In the genomic region with DNA sequence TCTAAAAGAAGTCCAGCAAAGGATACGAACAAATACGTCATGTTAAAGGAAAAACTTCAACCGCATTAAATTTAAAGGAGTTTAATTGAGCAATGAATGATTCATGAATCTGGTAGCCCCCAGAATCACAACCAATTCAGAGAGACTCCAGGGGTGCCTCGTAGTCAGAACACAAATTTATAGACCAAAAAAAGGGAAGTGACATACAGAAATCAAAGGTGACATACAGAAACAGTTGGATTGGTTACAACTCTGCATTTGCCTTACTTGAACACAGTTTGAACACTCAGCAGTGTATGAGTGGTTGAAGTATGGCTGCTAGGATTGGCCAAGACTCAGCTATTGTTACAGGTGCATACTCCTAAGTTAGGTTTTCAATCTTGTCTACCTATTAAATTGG, we compare ENCODE assay signal across 10 cellular contexts. TPM values are rescaled to one million over a fixed set of nuclear protein-coding genes. Genes with fewer than 3 reads are reported as not detected.
DNase-seq lines count a peak whose midpoint lies in the region; ATAC-seq and TF ChIP-seq lines count a peak whose summit lies in the region.
"Not testable (repeated sequence)": the region's sequence is repeated elsewhere in the genome, so short reads cannot be mapped to it uniquely, and the experiment has no call there.
"Had no signal": no experiment of that assay in that cellular context is flagged by ENCODE, and none has a peak within 500 bp of the region (broad histone marks: within the 10 kb centered on the region; RNA-seq: fewer than 3 reads in every experiment).

No MANE protein-coding gene starts in this region.

- not testable (repeated sequence) for BruUV-seq in mammary epithelial cell (replicated peaks; lab: Mats Ljungman, UMichigan)

- H3K79me2 ChIP-seq in DOHH2 (ENCODE audit: control insufficient read depth, low read length); SK-N-SH (ENCODE audit: insufficient read depth); mammary epithelial cell (ENCODE audit: insufficient read depth, low read length): not testable (repeated sequence)

- not testable (repeated sequence) for TF ChIP-seq RAD21 in SK-N-SH (IDR thresholded peaks at IDR 0.05; ENCODE audit: low read length)

- TF ChIP-seq CTCF in 22Rv1 (IDR thresholded peaks at IDR 0.05); DOHH2 (IDR thresholded peaks at IDR 0.05; ENCODE audit: low read depth, low read length, poor library complexity, severe bottlenecking); SK-N-SH (IDR thresholded peaks at IDR 0.05); mammary epithelial cell (conservative IDR thresholded peaks at IDR 0.05 in 1 of 2, IDR thresholded peaks at IDR 0.05 in 1 of 2; ENCODE audit: extremely low read depth in 1 of 2, insufficient read depth in 1 of 2, low read depth in 1 of 2, low read length in 2 of 2); foreskin keratinocyte (conservative IDR thresholded peaks at IDR 0.05): not testable (repeated sequence)

- H3K36me3 ChIP-seq in DOHH2 (ENCODE audit: control insufficient read depth, low read length); SK-N-SH (replicated peaks in 1 of 2; ENCODE audit: control insufficient read depth in 1 of 2, insufficient read depth in 2 of 2, low read length in 1 of 2); mammary epithelial cell (ENCODE audit: insufficient read depth, low read length); skeletal muscle satellite cell (ENCODE audit: insufficient read depth, low read length): not testable (repeated sequence)

- not testable (repeated sequence) for TF ChIP-seq EP300 in SK-N-SH (IDR thresholded peaks at IDR 0.05; ENCODE audit: borderline replicate concordance in 1 of 2, low read depth in 1 of 2, low read length in 1 of 2)

- H3K9me3 ChIP-seq in DOHH2 (ENCODE audit: control insufficient read depth, insufficient read depth, low read length); SK-N-SH; mammary epithelial cell (replicated peaks; ENCODE audit: insufficient read depth, low read length); skeletal muscle satellite cell (replicated peaks; ENCODE audit: low read length): not testable (repeated sequence)

- H3K4me1 ChIP-seq in DOHH2 (ENCODE audit: control insufficient read depth, low read length) (peaks cover 17% of the 10 kb centered on the region), SK-N-SH (ENCODE audit: control insufficient read depth in 1 of 2, insufficient read depth in 2 of 2, low read depth in 1 of 2, low read length in 1 of 2) (peaks cover 11 to 26% of the 10 kb centered on the region in 2 experiments; a peak in 2 of 4 replicates), mammary epithelial cell (ENCODE audit: insufficient read depth, low read length) (peaks cover 63% of the 10 kb centered on the region), foreskin keratinocyte (peaks cover 32% of the 10 kb centered on the region), skeletal muscle satellite cell (ENCODE audit: control insufficient read depth, insufficient read depth, low read length) (peaks cover 61% of the 10 kb centered on the region)

- CTCF ChIA-PET in SK-N-SH (lab: Yijun Ruan, JAX); mammary epithelial cell (lab: Charles Lee; ENCODE audit: low non-redundant PET): not testable (repeated sequence)

- ATAC-seq in foreskin keratinocyte: not testable (repeated sequence)

- H4K20me1 ChIP-seq in DOHH2 (ENCODE audit: control insufficient read depth, insufficient read depth, low read depth, low read length); SK-N-SH (ENCODE audit: insufficient read depth); mammary epithelial cell (ENCODE audit: insufficient read depth, low read length): not testable (repeated sequence)

- 94% methylated on average over 4 of the region's 4 CpGs for WGBS in SK-N-SH (ENCODE audit: low lambda C conversion rate)
- WGBS in mammary epithelial cell (ENCODE audit: low coverage, missing lambda C conversion rate): 96% methylated on average over 4 of the region's 4 CpGs

- DNase-seq in Kasumi-1 (lab: John Stamatoyannopoulos, UW): peak; percentile 6 to 40
- peak; percentile 68 for DNase-seq in NOMO-1 treated with DMSO at 0.1 percent for 48 hours (lab: John Stamatoyannopoulos, UW; ENCODE audit: unreplicated experiment)
- not testable (repeated sequence) for DNase-seq in SK-N-SH, mammary epithelial cell, foreskin keratinocyte

- H3K9ac ChIP-seq in SK-N-SH (peak overlapping the region; percentile 56; the same call in 1 of the 2 replicates), skeletal muscle satellite cell (ENCODE audit: low read depth, low read length) (peak overlapping the region; percentile 78)
- not testable (repeated sequence) for H3K9ac ChIP-seq in mammary epithelial cell (ENCODE audit: insufficient read depth, low read length)

- H3K27me3 ChIP-seq in DOHH2 (ENCODE audit: control insufficient read depth, low read length); SK-N-SH (ENCODE audit: insufficient read depth); mammary epithelial cell (ENCODE audit: insufficient read depth, low read length); foreskin keratinocyte; skeletal muscle satellite cell (ENCODE audit: control insufficient read depth, insufficient read depth, low read length): not testable (repeated sequence)

- in situ Hi-C loops in mammary epithelial cell (cut with MboI; ENCODE audit: low sequenced_read_pairs in 2 of 2): loop anchor here in 1 of 2 donors (5.0 to 10.0 kb wide), 2 partner anchors 79 to 123 kb away; no protein-coding TSS in a partner anchor

- POLR2A ChIA-PET in SK-N-SH (lab: Yijun Ruan, JAX): not testable (repeated sequence)

- intact Hi-C loops in mammary epithelial cell (cut with micrococcal nuclease): loop anchor here (5.0 kb wide), 3 partner anchors 47 to 407 kb away; no protein-coding TSS in a partner anchor

- H3K4me3 ChIP-seq in DOHH2 (ENCODE audit: low read length); SK-N-SH (ENCODE audit: low read depth in 2 of 2, low read length in 1 of 2); mammary epithelial cell (replicated peaks in 1 of 3; ENCODE audit: insufficient read depth in 1 of 3, low read depth in 2 of 3, low read length in 3 of 3); skeletal muscle satellite cell (ENCODE audit: low read length): not testable (repeated sequence)

- dilution Hi-C loops in mammary epithelial cell (cut with HindIII; ENCODE audit: low sequenced_read_pairs): loop anchor here (5.0 kb wide), 3 partner anchors 77 to 157 kb away; no protein-coding TSS in a partner anchor

- H3K27ac ChIP-seq in 22Rv1 (peak overlapping the region; percentile 50), SK-N-SH (ENCODE audit: low read depth in 2 of 2, low read length in 1 of 2) (peak overlapping the region in 1 of 2 experiments; percentile 98; a peak in 2 of 4 replicates), mammary epithelial cell (ENCODE audit: insufficient read depth, low read depth, low read length) (peak overlapping the region; percentile 99), foreskin keratinocyte (peak overlapping the region; percentile 99)
- not testable (repeated sequence) for H3K27ac ChIP-seq in DOHH2 (ENCODE audit: low read depth, low read length)

- H3F3A ChIP-seq in DOHH2 (ENCODE audit: control insufficient read depth, insufficient read depth): not testable (repeated sequence)
- H3F3A ChIP-seq in SK-N-SH (replicated peaks; ENCODE audit: insufficient read depth): peaks cover 33% of the 10 kb centered on the region

- not testable (repeated sequence) for H3K9me2 ChIP-seq in DOHH2 (replicated peaks; ENCODE audit: control insufficient read depth, low read length); SK-N-SH

- not testable (repeated sequence) for H2AFZ ChIP-seq in SK-N-SH (ENCODE audit: low read depth); mammary epithelial cell (ENCODE audit: low read depth, low read length)

- H3K4me2 ChIP-seq in DOHH2 (ENCODE audit: low read length) (peak overlapping the region; percentile 15; the same call in 1 of the 2 replicates), SK-N-SH (0 out of 2 replicates have a peak overlapping the region, but pooled peaks have one; percentile 12), mammary epithelial cell (ENCODE audit: insufficient read depth, low read depth, low read length) (peak overlapping the region; percentile 70), skeletal muscle satellite cell (ENCODE audit: low read length) (peak overlapping the region; percentile 69)

RNA-seq across cellular contexts. Expression of gene SERP2, which starts 59.5 kb away (rescaled TPM):
- polyA plus RNA-seq in SK-N-SH (2012; rRNA removed) (4.9 and 6.2 TPM in 2 replicates), mammary epithelial cell (0.87 TPM), foreskin keratinocyte (6.7 and 7.7 TPM in 2 replicates)
- 5.9 and 6.0 TPM in 2 replicates for polyA plus RNA-seq in SK-N-SH (2012; cell fraction: cytosol; rRNA removed)
- polyA plus RNA-seq in SK-N-SH (2012; cell fraction: nucleus; rRNA removed): 10.6 and 14.3 TPM in 2 replicates
- total RNA-seq in mammary epithelial cell (1 to 10 TPM in 1 of 2 donors, under 1 TPM in 1; 0.94 to 3.0 TPM), foreskin keratinocyte (4.9 and 6.0 TPM in 2 replicates)
- polyA minus RNA-seq in mammary epithelial cell: 6.7 TPM
- 3.0 and 3.5 TPM in 2 replicates for total RNA-seq in skeletal muscle satellite cell (2012; rRNA removed)
- total RNA-seq: H4, OCI-LY7 had no signal

Comparison
In these comparisons a context has a peak if more than half of its experiments do, and no peak if none do; other contexts are left out.
1. H3K4me2 ChIP-seq: peak in every context shown above with its lines; median percentile 70 in mammary epithelial cell; 69 in skeletal muscle satellite cell; 15 in DOHH2; 12 in SK-N-SH.